In the genomic region with DNA sequence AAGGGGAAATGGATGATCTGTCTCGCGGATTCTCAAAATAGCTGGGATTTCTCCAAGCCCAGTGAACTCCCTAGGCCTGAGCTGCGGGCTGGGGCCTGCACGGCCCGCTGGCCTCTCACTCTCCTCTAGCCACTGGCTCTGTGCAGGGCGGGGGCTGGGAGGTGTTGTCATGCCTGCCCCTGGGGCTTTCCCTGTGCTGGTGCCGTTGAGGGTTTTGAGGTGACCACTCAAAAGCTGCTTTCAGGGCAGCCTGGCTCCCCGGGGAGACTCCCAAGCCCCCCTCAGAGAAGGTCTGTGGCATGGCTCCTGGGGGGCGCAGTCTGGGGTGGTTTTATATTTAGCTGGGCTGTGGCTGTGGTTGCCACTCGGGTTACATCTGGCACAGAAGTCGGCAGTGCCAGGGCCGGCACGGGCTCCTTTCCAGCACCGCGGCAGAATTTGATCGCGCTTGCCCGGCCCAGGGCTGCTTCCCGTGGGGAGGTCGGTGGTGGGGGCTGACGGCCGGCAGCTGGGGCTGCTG, we compare ENCODE assay signal across 10 cellular contexts. TPM values are rescaled to one million over a fixed set of nuclear protein-coding genes. Genes with fewer than 3 reads are reported as not detected.
A peak's percentile ranks its signal among the peaks of the same experiment; 100 is the strongest.
DNase-seq lines count a peak whose midpoint lies in the region; ATAC-seq and TF ChIP-seq lines count a peak whose summit lies in the region.
"Had no signal": no experiment of that assay in that cellular context is flagged by ENCODE, and none has a peak within 500 bp of the region (broad histone marks: within the 10 kb centered on the region; RNA-seq: fewer than 3 reads in every experiment).

No MANE protein-coding gene starts in this region.

- peak; percentile 52 for ATAC-seq in left ventricle myocardium superior
- ATAC-seq: activated T-cell treated with anti-CD3 and anti-CD28 coated beads, Interleukin-2, amount 50 U/mL, for 4 hours had no signal

- no peak for TF ChIP-seq CTCF in GM13976 (IDR thresholded peaks at IDR 0.05; ENCODE audit: borderline replicate concordance, control extremely low read depth, extremely low read depth, insufficient read depth, missing control alignments)
- no peak for TF ChIP-seq CTCF in ascending aorta (IDR thresholded peaks at IDR 0.05)
- no peak for TF ChIP-seq CTCF in sigmoid colon (IDR thresholded peaks at IDR 0.05)

- peaks cover 9 to 26% of the 10 kb centered on the region in 2 donors for H3K4me1 ChIP-seq in ascending aorta
- peaks cover 0 to under 1% (median under 1%) of the 10 kb centered on the region in 4 donors for H3K4me1 ChIP-seq in sigmoid colon
- H3K4me1 ChIP-seq in CD4-positive, alpha-beta memory T cell (ENCODE audit: insufficient read depth, low read length), result peaks cover 9% of the 10 kb centered on the region

- in situ Hi-C loops in GM13976 (cut with MboI; ENCODE audit: low sequenced_read_pairs, unreplicated experiment), result loop anchor here (25.0 kb wide), 2 partner anchors 325 to 550 kb away; partner anchors contain the start of genes OR7A17 and SYDE1

- CTCF ChIA-PET in CD4-positive, alpha-beta memory T cell (lab: Charles Lee; ENCODE audit: partially characterized antibody), result interaction anchor here (2.3 kb wide), 1 partner anchor 11 kb away, joined by 11 read pairs; the partner anchor contains the start of gene NDUFB7

- POLR2A ChIA-PET in CD4-positive, alpha-beta memory T cell (lab: Charles Lee; ENCODE audit: partially characterized antibody), result interaction anchor here (0.6 to 2.4 kb wide), 4 partner anchors 10 to 64 kb away, joined by 3 to 7 read pairs (median 4); partner anchors contain the start of genes DNAJB1 and NDUFB7

- H3K36me3 Mint-ChIP-seq in CD4-positive, alpha-beta memory T cell, result peaks cover 0 to 16% of the 10 kb centered on the region in 2 donors

- H3K4me3 Mint-ChIP-seq in CD4-positive, alpha-beta memory T cell, result no peak overlapping the region
- H3K4me3 Mint-ChIP-seq: activated T-cell treated with anti-CD3 and anti-CD28 coated beads, Interleukin-2, amount 50 U/mL, for 4 hours had no signal

- no peak for TF ChIP-seq EP300 in sigmoid colon (IDR thresholded peaks at IDR 0.05)

- H3K36me3 ChIP-seq in ascending aorta (peaks cover 14 to 17% of the 10 kb centered on the region in 2 donors), sigmoid colon (peaks cover 0 to 27% (median 4%) of the 10 kb centered on the region in 4 donors)
- H3K36me3 ChIP-seq in CD4-positive, alpha-beta memory T cell (ENCODE audit: insufficient read depth, low read length), result peaks cover 11% of the 10 kb centered on the region

- H3K27ac ChIP-seq in ascending aorta, result peak overlapping the region; percentile 85 to 87
- peak overlapping the region; percentile 27 to 56 (median 34) for H3K27ac ChIP-seq in sigmoid colon
- no peak overlapping the region for H3K27ac ChIP-seq in CD4-positive, alpha-beta memory T cell (ENCODE audit: low read depth, low read length)

- 77 to 83% methylated on average over 22 of the region's 22 CpGs for WGBS in sigmoid colon, 2 donors

- peak; percentile 73 for DNase-seq in GM13976 (ENCODE audit: low spot score)
- DNase-seq in ascending aorta (ENCODE audit: low spot score in 2 of 2), result peak in 1 of 2 donors; percentile 80
- DNase-seq in left ventricle myocardium superior, result peak; percentile 76
- no peak for DNase-seq in sigmoid colon
- DNase-seq in CD4-positive, alpha-beta memory T cell, result no peak
- DNase-seq in NCI-H1105 treated with DMSO at 0.1 percent for 48 hours (lab: John Stamatoyannopoulos, UW), result no peak
- DNase-seq in NCI-H748 treated with DMSO at 0.1 percent for 48 hours (lab: John Stamatoyannopoulos, UW), result no peak
- no peak for DNase-seq in NCI-H2029 (lab: John Stamatoyannopoulos, UW)
- DNase-seq: activated T-cell treated with anti-CD3 and anti-CD28 coated beads, Interleukin-2, amount 50 U/mL, for 4 hours; stimulated activated CD8-positive, alpha-beta memory T cell treated with anti-CD3 and anti-CD28 coated beads, Interleukin-4, amount 100 ng/mL, for 48 hours had no signal

- H3K9me3 Mint-ChIP-seq in CD4-positive, alpha-beta memory T cell, result no peaks in the 10 kb centered on the region
- H3K9me3 Mint-ChIP-seq: activated T-cell treated with anti-CD3 and anti-CD28 coated beads, Interleukin-2, amount 50 U/mL, for 4 hours had no signal

- H3K9me3 ChIP-seq in ascending aorta (no peaks in the 10 kb centered on the region), sigmoid colon (no peaks in the 10 kb centered on the region)
- no peaks in the 10 kb centered on the region for H3K9me3 ChIP-seq in CD4-positive, alpha-beta memory T cell (ENCODE audit: control insufficient read depth in 1 of 2, low read length in 2 of 2)

- intact Hi-C loops in ascending aorta (cut with DNase I) (no loop called here), left ventricle myocardium superior (cut with micrococcal nuclease) (no loop called here), sigmoid colon (cut with DNase I) (no loop called here)
- intact Hi-C loops in CD4-positive, alpha-beta memory T cell (cut with micrococcal nuclease), result no loop called here

- H3K27ac Mint-ChIP-seq in CD4-positive, alpha-beta memory T cell, result peak overlapping the region in 3 of 7 donors; percentile 42 to 75 (median 46)

- H3K27me3 ChIP-seq in ascending aorta, result no peaks in the 10 kb centered on the region
- no peaks in the 10 kb centered on the region for H3K27me3 ChIP-seq in sigmoid colon
- no peaks in the 10 kb centered on the region for H3K27me3 ChIP-seq in CD4-positive, alpha-beta memory T cell (ENCODE audit: insufficient read depth, low read length)

- H3K4me3 ChIP-seq in ascending aorta, result peak overlapping the region; percentile 7 to 51
- no peak overlapping the region for H3K4me3 ChIP-seq in sigmoid colon
- no peak overlapping the region for H3K4me3 ChIP-seq in CD4-positive, alpha-beta memory T cell (ENCODE audit: low read length in 2 of 2)

- peaks cover 4 to 21% (median 7%) of the 10 kb centered on the region in 4 donors for H3K4me1 Mint-ChIP-seq in CD4-positive, alpha-beta memory T cell

- H3K27me3 Mint-ChIP-seq in CD4-positive, alpha-beta memory T cell, result no peaks in the 10 kb centered on the region

- no peak for TF ChIP-seq POLR2A in sigmoid colon (IDR thresholded peaks at IDR 0.05)

RNA-seq across cellular contexts. Expression of gene NDUFB7, which starts 10.0 kb away (rescaled TPM):
- total RNA-seq in ascending aorta (612 TPM), left ventricle myocardium superior (546 TPM), sigmoid colon (100 to 1,000 TPM; 475 to 652 (median 564) TPM)
- 100 to 1,000 TPM; 601 to 853 (median 808) TPM for polyA plus RNA-seq in sigmoid colon
- 10 to 100 TPM; 56.6 to 67.2 TPM for total RNA-seq in CD4-positive, alpha-beta memory T cell
- 100 to 1,000 TPM; 177 to 252 TPM for polyA plus RNA-seq in CD4-positive, alpha-beta memory T cell

RNA-seq across cellular contexts. Expression of gene CLEC17A, which starts 21.0 kb away (rescaled TPM):
- not detected for total RNA-seq in ascending aorta
- not detected for total RNA-seq in left ventricle myocardium superior
- total RNA-seq in sigmoid colon, result not detected
- polyA plus RNA-seq in sigmoid colon, result 10 to 100 TPM in 1 of 3 donors, not detected in 2; 13.7 TPM
- not detected for total RNA-seq in CD4-positive, alpha-beta memory T cell
- polyA plus RNA-seq in CD4-positive, alpha-beta memory T cell, result under 1 TPM in 1 of 2 donors, not detected in 1; 0.20 TPM

RNA-seq across cellular contexts. Expression of gene TECR, which starts 32.5 kb away (rescaled TPM):
- total RNA-seq in ascending aorta (88.7 TPM), left ventricle myocardium superior (86.4 TPM), sigmoid colon (10 to 100 TPM; 20.6 to 34.2 (median 30.0) TPM)
- polyA plus RNA-seq in sigmoid colon, result 100 to 1,000 TPM in 1 of 3 donors, 10 to 100 TPM in 2; 32.4 to 139 (median 37.2) TPM
- 100 to 1,000 TPM; 189 to 194 TPM for total RNA-seq in CD4-positive, alpha-beta memory T cell
- polyA plus RNA-seq in CD4-positive, alpha-beta memory T cell, result 100 to 1,000 TPM; 246 to 269 TPM

RNA-seq across cellular contexts. Expression of gene DNAJB1, which starts 43.7 kb away (rescaled TPM):
- 73.8 TPM for total RNA-seq in ascending aorta
- total RNA-seq in left ventricle myocardium superior, result 47.9 TPM
- total RNA-seq in sigmoid colon, result 10 to 100 TPM; 44.6 to 69.3 (median 51.9) TPM
- 100 to 1,000 TPM in 1 of 3 donors, 10 to 100 TPM in 2; 70.9 to 118 (median 77.6) TPM for polyA plus RNA-seq in sigmoid colon
- total RNA-seq in CD4-positive, alpha-beta memory T cell, result 100 to 1,000 TPM; 122 to 138 TPM
- polyA plus RNA-seq in CD4-positive, alpha-beta memory T cell, result 100 to 1,000 TPM; 307 to 824 TPM

Comparison
In these comparisons a context has a peak if more than half of its experiments do, and no peak if none do; other contexts are left out.
1. DNase-seq: peak in GM13976 (single experiment) and left ventricle myocardium superior (single experiment); none in sigmoid colon (single experiment), CD4-positive, alpha-beta memory T cell (0 of 5), NCI-H1105 treated with DMSO at 0.1 percent for 48 hours (single experiment), NCI-H748 treated with DMSO at 0.1 percent for 48 hours (single experiment) and NCI-H2029 (single experiment).
2. H3K4me3 ChIP-seq: peak in ascending aorta (2 of 2); none in sigmoid colon (0 of 4) and CD4-positive, alpha-beta memory T cell (0 of 2).